Comparison of ENCODE assay signal across 8 cellular contexts in the genomic region with DNA sequence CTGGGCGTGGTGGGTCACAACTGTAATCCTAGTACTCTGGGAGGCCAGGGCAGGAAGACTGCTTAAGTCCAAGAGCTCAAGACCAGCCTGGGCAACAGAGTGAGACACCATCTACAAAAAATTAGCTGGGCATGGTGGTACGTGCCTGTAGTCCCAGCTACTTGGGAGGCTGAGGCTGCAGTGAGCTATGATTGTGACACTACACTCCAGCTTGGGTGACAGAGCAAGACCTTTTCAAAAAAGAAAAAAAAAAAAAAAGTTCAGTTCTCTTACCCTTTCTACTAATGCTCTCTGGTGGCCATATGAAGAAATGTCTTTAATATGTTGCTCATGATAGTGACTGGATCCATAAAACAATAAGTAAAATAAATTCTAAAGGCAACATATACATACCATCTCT. TPM values are rescaled to one million over a fixed set of nuclear protein-coding genes. Genes with fewer than 3 reads are reported as not detected.
DNase-seq lines count a peak whose midpoint lies in the region; ATAC-seq and TF ChIP-seq lines count a peak whose summit lies in the region.

No MANE protein-coding gene starts in this region.

- no peaks in the 10 kb centered on the region for H3K9me3 ChIP-seq in mammary epithelial cell (replicated peaks; ENCODE audit: insufficient read depth, low read length)

- peaks cover 35% of the 10 kb centered on the region for H3K79me2 ChIP-seq in mammary epithelial cell (ENCODE audit: insufficient read depth, low read length)

- DNase-seq in NCI-H2171 (lab: John Stamatoyannopoulos, UW) (peak; percentile 10), mammary epithelial cell (peak; percentile 19), renal cortical epithelial cell (ENCODE audit: low read depth) (peak; percentile 61), GM20000 (ENCODE audit: low spot score) (no peak), coronary artery (ENCODE audit: low spot score) (no peak)

- dilution Hi-C loops in mammary epithelial cell (cut with HindIII; ENCODE audit: low sequenced_read_pairs) = no loop called here

- H3K4me1 ChIP-seq in mammary epithelial cell (ENCODE audit: insufficient read depth, low read length) = no peaks in the 10 kb centered on the region

- CTCF ChIA-PET in mammary epithelial cell (lab: Charles Lee; ENCODE audit: low non-redundant PET) = interaction anchor here (0.6 kb wide), 1 partner anchor 179 kb away, joined by 4 read pairs; no protein-coding TSS in a partner anchor

- 93% methylated on average over 2 of the region's 2 CpGs for WGBS in mammary epithelial cell (ENCODE audit: low coverage, missing lambda C conversion rate)

- H3K27ac ChIP-seq in C4-2B = no peak overlapping the region
- H3K27ac ChIP-seq in mammary epithelial cell (ENCODE audit: insufficient read depth, low read depth, low read length) = no peak overlapping the region
- H3K27ac ChIP-seq in coronary artery = no peak overlapping the region

- H3K4me2 ChIP-seq in mammary epithelial cell (ENCODE audit: insufficient read depth, low read depth, low read length) = no peak overlapping the region

- H3K9ac ChIP-seq in mammary epithelial cell (ENCODE audit: insufficient read depth, low read length) = no peak overlapping the region

- H3K27me3 ChIP-seq in mammary epithelial cell (ENCODE audit: insufficient read depth, low read length) = no peaks in the 10 kb centered on the region

- in situ Hi-C loops in mammary epithelial cell (cut with MboI; ENCODE audit: low sequenced_read_pairs in 2 of 2) = no loop called here

- H4K20me1 ChIP-seq in mammary epithelial cell (ENCODE audit: insufficient read depth, low read length) = no peaks in the 10 kb centered on the region

- H3K4me3 ChIP-seq in mammary epithelial cell (replicated peaks in 1 of 3; ENCODE audit: insufficient read depth in 1 of 3, low read depth in 2 of 3, low read length in 3 of 3) (no peak overlapping the region), coronary artery (no peak overlapping the region)

- no peak overlapping the region for H2AFZ ChIP-seq in mammary epithelial cell (ENCODE audit: low read depth, low read length)

- ATAC-seq in GM19468 (IDR thresholded peaks at IDR 0.05; ENCODE audit: extremely low read depth, unreplicated experiment) (peak; percentile 34), GM21381 (IDR thresholded peaks at IDR 0.05; ENCODE audit: unreplicated experiment) (no peak)

- intact Hi-C loops in mammary epithelial cell (cut with micrococcal nuclease) = loop anchor here (1.0 kb wide), 1 partner anchor 89 kb away; the partner anchor contains the start of gene FTCDNL1

- no TSS peak for BruUV-seq in mammary epithelial cell (replicated peaks; lab: Mats Ljungman, UMichigan)

- TF ChIP-seq CTCF in C4-2B (conservative IDR thresholded peaks at IDR 0.05) (peak; percentile 42), mammary epithelial cell (conservative IDR thresholded peaks at IDR 0.05 in 1 of 2, IDR thresholded peaks at IDR 0.05 in 1 of 2; ENCODE audit: extremely low read depth in 1 of 2, insufficient read depth in 1 of 2, low read depth in 1 of 2, low read length in 2 of 2) (peak; percentile 10 to 29), GM20000 (IDR thresholded peaks at IDR 0.05; ENCODE audit: extremely low read depth, missing control alignments) (no peak), coronary artery (IDR thresholded peaks at IDR 0.05) (no peak)

- peaks cover 25% of the 10 kb centered on the region for H3K36me3 ChIP-seq in mammary epithelial cell (ENCODE audit: insufficient read depth, low read length)

RNA-seq across cellular contexts. Expression of gene TYW5, which starts 14.9 kb away (rescaled TPM):
- total RNA-seq in mammary epithelial cell = 10 to 100 TPM; 11.0 to 11.2 TPM
- 3.6 TPM for polyA plus RNA-seq in mammary epithelial cell
- 1.2 TPM for polyA minus RNA-seq in mammary epithelial cell
- total RNA-seq in renal cortical epithelial cell = 8.7 and 12.0 TPM in 2 replicates

RNA-seq across cellular contexts. Expression of gene MAIP1, which starts 15.0 kb away (rescaled TPM):
- total RNA-seq in mammary epithelial cell (10 to 100 TPM; 20.4 to 23.2 TPM), renal cortical epithelial cell (26.2 and 31.3 TPM in 2 replicates)
- polyA plus RNA-seq in mammary epithelial cell = 13.0 TPM
- polyA minus RNA-seq in mammary epithelial cell = 0.78 TPM

RNA-seq across cellular contexts. Expression of gene C2orf69, which starts 29.3 kb away (rescaled TPM):
- total RNA-seq in mammary epithelial cell (10 to 100 TPM; 12.7 to 16.5 TPM), renal cortical epithelial cell (12.2 and 12.9 TPM in 2 replicates)
- 3.9 TPM for polyA plus RNA-seq in mammary epithelial cell
- polyA minus RNA-seq in mammary epithelial cell = 9.1 TPM

Comparison
In these comparisons a context has a peak if more than half of its experiments do, and no peak if none do; other contexts are left out.
1. CTCF ChIP-seq: peak in C4-2B (single experiment) and mammary epithelial cell (2 of 2); none in GM20000 (single experiment) and coronary artery (single experiment).
2. DNase-seq: peak in NCI-H2171 (single experiment), mammary epithelial cell (single experiment) and renal cortical epithelial cell (single experiment); none in GM20000 (single experiment) and coronary artery (single experiment).